9 cellular contexts compared by ENCODE assay signal in genomic region chr3:172135766-172136729, GRCh38.
DNase-seq lines count a peak whose midpoint lies in the region; ATAC-seq and TF ChIP-seq lines count a peak whose summit lies in the region.
"Had no signal": no experiment of that assay in that cellular context is flagged by ENCODE, and none has a peak within 500 bp of the region (broad histone marks: within the 10 kb centered on the region; RNA-seq: fewer than 3 reads in every experiment).

No MANE protein-coding gene starts in this region.

- ATAC-seq in HG03045 (IDR thresholded peaks at IDR 0.05; ENCODE audit: unreplicated experiment): no peak
- ATAC-seq in activated T-cell treated with anti-CD3 and anti-CD28 coated beads, Interleukin-2, amount 50 U/mL, for 4 hours: no peak

- peaks cover 80% of the 10 kb centered on the region for H3K4me1 Mint-ChIP-seq in chondrocyte (ENCODE audit: low read depth)
- peaks cover 73% of the 10 kb centered on the region for H3K4me1 Mint-ChIP-seq in activated T-cell treated with anti-CD3 and anti-CD28 coated beads, Interleukin-2, amount 50 U/mL, for 4 hours (ENCODE audit: low read depth)

- H3K4me3 Mint-ChIP-seq in chondrocyte (ENCODE audit: unreplicated experiment): no peak overlapping the region
- H3K4me3 Mint-ChIP-seq in activated T-cell treated with anti-CD3 and anti-CD28 coated beads, Interleukin-2, amount 50 U/mL, for 4 hours: no peak overlapping the region

- DNase-seq in AG09309 (ENCODE audit: low read depth): peak; percentile 66
- DNase-seq in LHCN-M2 (ENCODE audit: low read depth): peak; percentile 50
- no peak for DNase-seq in chondrocyte (ENCODE audit: low spot score)
- DNase-seq in NCI-H1417 (lab: John Stamatoyannopoulos, UW): no peak
- DNase-seq in GOT3 (lab: John Stamatoyannopoulos, UW): no peak
- DNase-seq in activated T-cell treated with anti-CD3 and anti-CD28 coated beads, Interleukin-2, amount 50 U/mL, for 4 hours: no peak
- DNase-seq: NCI-H69 had no signal

- H3K27ac ChIP-seq in muscle layer of duodenum (ENCODE audit: low read length): peak overlapping the region; percentile 56

- no peaks in the 10 kb centered on the region for H3K9me3 Mint-ChIP-seq in chondrocyte (ENCODE audit: low read depth)
- H3K9me3 Mint-ChIP-seq in activated T-cell treated with anti-CD3 and anti-CD28 coated beads, Interleukin-2, amount 50 U/mL, for 4 hours: no peaks in the 10 kb centered on the region

- peak overlapping the region; percentile 61 for H3K27ac Mint-ChIP-seq in chondrocyte (ENCODE audit: unreplicated experiment)

- H3K27me3 ChIP-seq in muscle layer of duodenum (ENCODE audit: low read depth, low read length): no peaks in the 10 kb centered on the region

- peaks cover 11% of the 10 kb centered on the region for H3K36me3 Mint-ChIP-seq in chondrocyte (ENCODE audit: low read depth)
- H3K36me3 Mint-ChIP-seq in activated T-cell treated with anti-CD3 and anti-CD28 coated beads, Interleukin-2, amount 50 U/mL, for 4 hours (ENCODE audit: insufficient read depth): peaks cover 5% of the 10 kb centered on the region

- H3K9me3 ChIP-seq in muscle layer of duodenum (ENCODE audit: control insufficient read depth in 1 of 2, low read length in 2 of 2): no peaks in the 10 kb centered on the region

- H3K36me3 ChIP-seq in muscle layer of duodenum (ENCODE audit: control insufficient read depth in 1 of 2, insufficient read depth in 2 of 2, low read length in 2 of 2): peaks cover 4 to 11% of the 10 kb centered on the region in 2 donors

- H3K4me3 ChIP-seq in AG09309 (ENCODE audit: control insufficient read depth, low read depth, low read length) (no peak overlapping the region), muscle layer of duodenum (ENCODE audit: low read depth in 1 of 2, low read length in 2 of 2) (no peak overlapping the region)

- peaks cover 32 to 38% of the 10 kb centered on the region in 2 donors for H3K4me1 ChIP-seq in muscle layer of duodenum (ENCODE audit: control insufficient read depth in 1 of 2, insufficient read depth in 2 of 2, low read length in 2 of 2)

- TF ChIP-seq CTCF in AG09309 (IDR thresholded peaks at IDR 0.05; ENCODE audit: control insufficient read depth, insufficient read depth, low read depth, low read length, missing control alignments) (no peak), chondrocyte (IDR thresholded peaks at IDR 0.05) (no peak)

- no peaks in the 10 kb centered on the region for H3K27me3 Mint-ChIP-seq in chondrocyte (ENCODE audit: low read depth)
- no peaks in the 10 kb centered on the region for H3K27me3 Mint-ChIP-seq in activated T-cell treated with anti-CD3 and anti-CD28 coated beads, Interleukin-2, amount 50 U/mL, for 4 hours (ENCODE audit: low read depth)

Comparison
In these comparisons a context has a peak if more than half of its experiments do, and no peak if none do; other contexts are left out.
1. DNase-seq: peak in AG09309 (single experiment) and LHCN-M2 (single experiment); none in chondrocyte (single experiment), NCI-H1417 (0 of 3), GOT3 (single experiment) and activated T-cell treated with anti-CD3 and anti-CD28 coated beads, Interleukin-2, amount 50 U/mL, for 4 hours (single experiment).